19 cellular contexts compared by ENCODE assay signal in the genomic region with DNA sequence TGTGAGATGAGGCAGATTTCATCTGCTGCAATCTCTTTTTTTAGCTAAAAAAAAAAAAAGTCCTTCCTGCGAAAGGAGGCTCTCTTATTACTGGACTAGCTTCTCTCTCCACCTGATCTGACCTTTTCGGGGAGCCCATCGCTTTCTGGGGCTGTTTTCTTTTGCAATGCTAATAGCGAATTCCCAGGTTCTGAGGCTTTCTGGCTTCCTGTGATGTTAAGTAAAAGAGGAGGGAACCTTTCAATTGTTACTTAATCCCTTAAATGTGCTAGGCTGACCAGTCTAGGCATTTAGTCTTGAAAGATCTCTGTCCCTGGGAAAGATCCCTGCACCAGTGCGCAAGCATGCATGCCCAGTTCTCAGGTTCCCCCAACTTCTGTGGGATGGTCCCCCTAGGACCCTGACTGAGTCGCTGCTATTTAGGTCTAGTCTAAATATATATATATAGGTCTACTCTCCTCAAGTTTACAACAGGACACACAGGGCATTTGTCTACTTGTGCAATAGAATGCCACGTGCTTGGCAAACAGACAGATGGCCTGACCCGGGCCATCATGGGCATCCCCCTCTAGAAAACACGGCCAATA.
"Had no signal": no experiment of that assay in that cellular context is flagged by ENCODE, and none has a peak within 500 bp of the region (broad histone marks: within the 10 kb centered on the region; RNA-seq: fewer than 3 reads in every experiment).

No MANE protein-coding gene starts in this region.

- H3K27ac Mint-ChIP-seq: activated naive CD4-positive, alpha-beta T cell treated with anti-CD3 and anti-CD28 coated beads, Interleukin-2, amount 10 ng/mL, durations not matched to agents 7 days and 5 days; activated naive CD8-positive, alpha-beta T cell treated with anti-CD3 and anti-CD28 coated beads, Interleukin-2, amount 50 U/mL, for 24 hours; naive B cell had no signal

- H3K9me3 ChIP-seq: colonic mucosa, gastrocnemius medialis, ovary, upper lobe of right lung had no signal

- DNase-seq: activated CD4-positive, alpha-beta T cell treated with anti-CD3 and anti-CD28 coated beads, Interleukin-2, amount 50 U/mL, for 1 hour; activated CD4-positive, CD25-positive, alpha-beta regulatory T cell treated with anti-CD3 and anti-CD28 coated beads, Interleukin-2, amount 50 U/mL, for 72 hours; activated CD8-positive, alpha-beta memory T cell treated with anti-CD3 and anti-CD28 coated beads for 24 hours; activated CD8-positive, alpha-beta memory T cell treated with anti-CD3 and anti-CD28 coated beads, Interleukin-2, amount 50 U/mL, for 48 hours; activated effector memory CD4-positive, alpha-beta T cell treated with Interleukin-2 at 50 U/mL for 16 hours; activated naive CD4-positive, alpha-beta T cell treated with anti-CD3 and anti-CD28 coated beads, Interleukin-2, amount 10 ng/mL, durations not matched to agents 7 days and 5 days; activated naive CD8-positive, alpha-beta T cell treated with anti-CD3 and anti-CD28 coated beads, Interleukin-2, amount 50 U/mL, for 24 hours; activated T-cell treated with anti-CD3 and anti-CD28 coated beads, Interleukin-2, amount 50 U/mL, for 48 hours; anterior cingulate cortex; colonic mucosa; gastrocnemius medialis; left ventricle myocardium superior; naive B cell; ovary; stimulated activated CD8-positive, alpha-beta memory T cell treated with anti-CD3 and anti-CD28 coated beads, Interleukin-4, amount 100 ng/mL, for 48 hours; stimulated activated naive CD4-positive, alpha-beta T cell; T1000; upper lobe of right lung had no signal

- ATAC-seq: activated naive CD8-positive, alpha-beta T cell treated with anti-CD3 and anti-CD28 coated beads, Interleukin-2, amount 50 U/mL, for 24 hours; gastrocnemius medialis; left ventricle myocardium superior; upper lobe of right lung had no signal

- H3K9me3 Mint-ChIP-seq: activated naive CD4-positive, alpha-beta T cell treated with anti-CD3 and anti-CD28 coated beads, Interleukin-2, amount 10 ng/mL, durations not matched to agents 7 days and 5 days; activated naive CD8-positive, alpha-beta T cell treated with anti-CD3 and anti-CD28 coated beads, Interleukin-2, amount 50 U/mL, for 24 hours; central memory CD8-positive, alpha-beta T cell had no signal

- H3K4me3 Mint-ChIP-seq: activated naive CD4-positive, alpha-beta T cell treated with anti-CD3 and anti-CD28 coated beads, Interleukin-2, amount 10 ng/mL, durations not matched to agents 7 days and 5 days; activated naive CD8-positive, alpha-beta T cell treated with anti-CD3 and anti-CD28 coated beads, Interleukin-2, amount 50 U/mL, for 24 hours; central memory CD8-positive, alpha-beta T cell; naive B cell had no signal

- H3K36me3 ChIP-seq: colonic mucosa, gastrocnemius medialis, ovary, upper lobe of right lung had no signal

- H3K4me1 Mint-ChIP-seq: activated naive CD4-positive, alpha-beta T cell treated with anti-CD3 and anti-CD28 coated beads, Interleukin-2, amount 10 ng/mL, durations not matched to agents 7 days and 5 days; activated naive CD8-positive, alpha-beta T cell treated with anti-CD3 and anti-CD28 coated beads, Interleukin-2, amount 50 U/mL, for 24 hours; central memory CD8-positive, alpha-beta T cell; naive B cell had no signal

- H3K36me3 Mint-ChIP-seq: activated naive CD4-positive, alpha-beta T cell treated with anti-CD3 and anti-CD28 coated beads, Interleukin-2, amount 10 ng/mL, durations not matched to agents 7 days and 5 days; naive B cell had no signal

- H3K27ac ChIP-seq: colonic mucosa, gastrocnemius medialis, ovary, upper lobe of right lung had no signal

- H3K4me1 ChIP-seq: colonic mucosa, gastrocnemius medialis, upper lobe of right lung had no signal

- H3K27me3 ChIP-seq: colonic mucosa, ovary had no signal

- H3K4me3 ChIP-seq: colonic mucosa, gastrocnemius medialis, ovary, upper lobe of right lung had no signal
